Comparison of ENCODE assay signal across 16 cellular contexts in genomic region chr9:87267251-87267679, GRCh38.
DNase-seq lines count a peak whose midpoint lies in the region; ATAC-seq lines count a peak whose summit lies in the region.
"Had no signal": no experiment of that assay in that cellular context is flagged by ENCODE, and none has a peak within 500 bp of the region (broad histone marks: within the 10 kb centered on the region; RNA-seq: fewer than 3 reads in every experiment).

No MANE protein-coding gene starts in this region.

- ATAC-seq in GM18502 (IDR thresholded peaks at IDR 0.05; ENCODE audit: poor library complexity, unreplicated experiment) (no peak), HG03045 (IDR thresholded peaks at IDR 0.05; ENCODE audit: unreplicated experiment) (no peak)
- ATAC-seq: activated naive CD8-positive, alpha-beta T cell treated with anti-CD3 and anti-CD28 coated beads, Interleukin-2, amount 50 U/mL, for 24 hours had no signal

- DNase-seq in HCEC 1CT (peak; percentile 69), fibroblast of gingiva (ENCODE audit: low read depth) (peak; percentile 91), myocyte (ENCODE audit: low read depth) (peak; percentile 94)
- no peak for DNase-seq in effector CD4-positive, alpha-beta T cell
- no peak for DNase-seq in activated naive CD4-positive, alpha-beta T cell treated with Interleukin-2 at 50 U/mL for 16 hours
- DNase-seq: activated naive CD8-positive, alpha-beta T cell treated with anti-CD3 and anti-CD28 coated beads, Interleukin-2, amount 50 U/mL, for 24 hours; Caco-2; cerebellar nuclear complex; EL; endodermal cell; naive B cell; NCI-H2029; NCI-H526 had no signal

- H3K36me3 ChIP-seq in subcutaneous abdominal adipose tissue (ENCODE audit: control insufficient read depth in 5 of 5, insufficient read depth in 5 of 5, low read length in 5 of 5): no peaks in the 10 kb centered on the region

- H3K27ac ChIP-seq in subcutaneous abdominal adipose tissue (ENCODE audit: low read depth, low read length): peak overlapping the region; percentile 18

- H3K4me1 ChIP-seq in subcutaneous abdominal adipose tissue (ENCODE audit: control insufficient read depth in 5 of 5, insufficient read depth in 5 of 5, low read length in 5 of 5): peaks cover 0 to 20% (median 17%) of the 10 kb centered on the region in 5 donors
- H3K4me1 ChIP-seq: Caco-2 had no signal

- no peaks in the 10 kb centered on the region for H3K9me3 ChIP-seq in subcutaneous abdominal adipose tissue (ENCODE audit: control insufficient read depth in 5 of 5, low read length in 5 of 5)
- H3K9me3 ChIP-seq: Caco-2 had no signal

- H3K4me3 ChIP-seq in subcutaneous abdominal adipose tissue (ENCODE audit: low read depth in 1 of 5, low read length in 5 of 5): no peak overlapping the region

- no peak overlapping the region for H3K9ac ChIP-seq in subcutaneous abdominal adipose tissue (ENCODE audit: low read length in 5 of 5)

- peaks cover 0 to 8% (median 4%) of the 10 kb centered on the region in 5 donors for H3K27me3 ChIP-seq in subcutaneous abdominal adipose tissue (ENCODE audit: control insufficient read depth in 5 of 5, insufficient read depth in 4 of 5, low read length in 5 of 5)

Comparison
In these comparisons a context has a peak if more than half of its experiments do, and no peak if none do; other contexts are left out.
1. DNase-seq: peak in HCEC 1CT (single experiment), fibroblast of gingiva (single experiment) and myocyte (single experiment); none in effector CD4-positive, alpha-beta T cell (single experiment) and activated naive CD4-positive, alpha-beta T cell treated with Interleukin-2 at 50 U/mL for 16 hours (single experiment).